Comparison of ENCODE assay signal across 7 cellular contexts in genomic region chr12:100716949-100717732, GRCh38.
A peak's percentile ranks its signal among the peaks of the same experiment; 100 is the strongest.
DNase-seq lines count a peak whose midpoint lies in the region; ATAC-seq and TF ChIP-seq lines count a peak whose summit lies in the region.

No MANE protein-coding gene starts in this region.

- no peak overlapping the region for H3K27ac ChIP-seq in iPS-18a (ENCODE audit: low read length)

- no peaks in the 10 kb centered on the region for H3K9me3 ChIP-seq in HAP-1
- no peaks in the 10 kb centered on the region for H3K9me3 ChIP-seq in iPS-18a (ENCODE audit: control insufficient read depth, low read depth, low read length)

- no peak overlapping the region for H3K9ac ChIP-seq in iPS-18a (ENCODE audit: low read length)

- TF ChIP-seq CTCF in WI38 (IDR thresholded peaks at IDR 0.05; ENCODE audit: low read depth, low read length), result no peak

- H3K4me1 ChIP-seq in HAP-1 (peaks cover 31% of the 10 kb centered on the region), iPS-18a (ENCODE audit: control insufficient read depth, low read depth, low read length) (no peaks in the 10 kb centered on the region)

- in situ Hi-C loops in HAP-1 (cut with MboI; ENCODE audit: low sequenced_read_pairs), result no loop called here

- no peaks in the 10 kb centered on the region for H3K36me3 ChIP-seq in HAP-1 (replicated peaks)
- H3K36me3 ChIP-seq in iPS-18a (ENCODE audit: control insufficient read depth, low read depth, low read length), result no peaks in the 10 kb centered on the region

- H3K4me3 ChIP-seq in HAP-1 (peak overlapping the region; percentile 57), WI38 (ENCODE audit: low read depth, low read length) (peak overlapping the region; percentile 67), iPS-18a (ENCODE audit: low read length) (peak overlapping the region; percentile 55)

- peak; percentile 29 for ATAC-seq in stimulated activated naive CD8-positive, alpha-beta T cell treated with anti-CD3 and anti-CD28 coated beads, Interleukin-15, Interleukin-2, amounts not matched to agents 100 U/mL and 50 U/mL, for 24 hours
- ATAC-seq in HG03469 (IDR thresholded peaks at IDR 0.05; ENCODE audit: unreplicated experiment), result no peak

- no peaks in the 10 kb centered on the region for H3K27me3 ChIP-seq in HAP-1 (ENCODE audit: low read depth)
- H3K27me3 ChIP-seq in iPS-18a (ENCODE audit: control insufficient read depth, insufficient read depth, low read length), result peaks cover 47% of the 10 kb centered on the region

- DNase-seq in HAP-1 (ENCODE audit: low spot score in 2 of 2) (peak; percentile 66 to 80), GDM1 (lab: John Stamatoyannopoulos, UW) (no peak)
- DNase-seq in stimulated activated naive CD8-positive, alpha-beta T cell treated with anti-CD3 and anti-CD28 coated beads, Interleukin-15, Interleukin-2, amounts not matched to agents 100 U/mL and 50 U/mL, for 24 hours, result no peak
- DNase-seq in stimulated activated CD8-positive, alpha-beta memory T cell treated with anti-CD3 and anti-CD28 coated beads, Interleukin-4, amount 100 ng/mL, for 48 hours, result no peak

Comparison
In these comparisons a context has a peak if more than half of its experiments do, and no peak if none do; other contexts are left out.
1. DNase-seq: peak in HAP-1 (2 of 2); none in stimulated activated naive CD8-positive, alpha-beta T cell treated with anti-CD3 and anti-CD28 coated beads, Interleukin-15, Interleukin-2, amounts not matched to agents 100 U/mL and 50 U/mL, for 24 hours (single experiment), GDM1 (single experiment) and stimulated activated CD8-positive, alpha-beta memory T cell treated with anti-CD3 and anti-CD28 coated beads, Interleukin-4, amount 100 ng/mL, for 48 hours (single experiment).
2. Peak in every context shown above with its lines, with median percentiles within 50 percentile points of each other: H3K4me3 ChIP-seq.